Comparison of ENCODE assay signal across 1 cellular context in the genomic region with DNA sequence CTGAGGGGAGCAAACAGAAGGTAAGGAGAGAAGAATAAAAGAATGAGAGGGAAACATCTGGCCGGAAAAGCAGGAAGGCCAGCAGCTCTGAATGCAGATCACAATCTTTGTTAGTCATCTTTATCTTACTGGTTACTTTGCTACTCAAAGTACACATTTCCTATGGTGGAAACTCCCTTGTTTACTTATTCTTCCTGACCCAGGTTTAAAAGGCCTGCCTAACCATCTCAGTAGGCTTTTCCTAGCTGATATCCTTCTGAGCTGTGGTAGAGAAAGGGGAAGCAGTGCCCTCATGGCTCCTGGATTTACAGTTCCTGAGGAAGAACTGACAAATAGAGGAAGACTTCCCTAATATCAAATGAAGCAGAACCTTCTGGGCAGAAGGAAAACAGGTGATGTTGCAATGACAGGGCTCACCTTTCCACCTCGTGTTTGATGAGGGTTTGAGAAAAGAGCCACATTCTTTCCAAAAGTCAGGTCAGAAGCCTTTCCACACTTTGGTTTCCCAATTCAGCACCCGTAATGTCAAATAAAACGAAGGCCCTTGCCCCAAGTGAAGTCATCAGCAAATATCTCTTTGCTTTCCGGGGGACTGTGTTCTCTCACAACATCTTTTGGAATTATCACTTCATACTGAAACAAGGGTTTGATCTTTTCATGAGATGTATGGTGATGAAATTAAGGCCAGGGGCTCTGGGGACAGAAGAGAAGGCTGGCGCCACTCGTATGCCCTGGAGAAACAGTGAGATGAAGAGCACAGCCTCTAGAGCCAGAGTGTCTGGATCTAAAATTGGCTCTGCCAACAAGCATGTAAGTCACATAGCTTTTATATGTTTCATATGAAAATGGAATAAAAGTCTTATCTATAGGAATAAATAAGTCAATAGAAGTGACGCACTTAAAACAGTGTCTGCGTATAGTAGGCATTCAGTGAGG.
TF ChIP-seq lines count a peak whose summit lies in the region.

No MANE protein-coding gene starts in this region.

TF ChIP-seq in HepG2, 621 proteins besides CTCF, POLR2A, EP300 and RAD21 (continued from another document and continues in another):
- TF ChIP-seq, protein P1, sequence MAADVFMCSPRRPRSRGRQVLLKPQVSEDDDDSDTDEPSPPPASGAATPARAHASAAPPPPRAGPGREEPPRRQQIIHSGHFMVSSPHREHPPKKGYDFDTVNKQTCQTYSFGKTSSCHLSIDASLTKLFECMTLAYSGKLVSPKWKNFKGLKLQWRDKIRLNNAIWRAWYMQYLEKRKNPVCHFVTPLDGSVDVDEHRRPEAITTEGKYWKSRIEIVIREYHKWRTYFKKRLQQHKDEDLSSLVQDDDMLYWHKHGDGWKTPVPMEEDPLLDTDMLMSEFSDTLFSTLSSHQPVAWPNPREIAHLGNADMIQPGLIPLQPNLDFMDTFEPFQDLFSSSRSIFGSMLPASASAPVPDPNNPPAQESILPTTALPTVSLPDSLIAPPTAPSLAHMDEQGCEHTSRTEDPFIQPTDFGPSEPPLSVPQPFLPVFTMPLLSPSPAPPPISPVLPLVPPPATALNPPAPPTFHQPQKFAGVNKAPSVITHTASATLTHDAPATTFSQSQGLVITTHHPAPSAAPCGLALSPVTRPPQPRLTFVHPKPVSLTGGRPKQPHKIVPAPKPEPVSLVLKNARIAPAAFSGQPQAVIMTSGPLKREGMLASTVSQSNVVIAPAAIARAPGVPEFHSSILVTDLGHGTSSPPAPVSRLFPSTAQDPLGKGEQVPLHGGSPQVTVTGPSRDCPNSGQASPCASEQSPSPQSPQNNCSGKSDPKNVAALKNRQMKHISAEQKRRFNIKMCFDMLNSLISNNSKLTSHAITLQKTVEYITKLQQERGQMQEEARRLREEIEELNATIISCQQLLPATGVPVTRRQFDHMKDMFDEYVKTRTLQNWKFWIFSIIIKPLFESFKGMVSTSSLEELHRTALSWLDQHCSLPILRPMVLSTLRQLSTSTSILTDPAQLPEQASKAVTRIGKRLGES (CRISPR knock-in tag; IDR thresholded peaks at IDR 0.05; ENCODE audit: borderline replicate concordance), result peak; percentile 89
- TF ChIP-seq ESRRA (CRISPR knock-in tag; IDR thresholded peaks at IDR 0.05; ENCODE audit: low read depth), result peak; percentile 70; the same call in 1 of the 2 replicates
- no peak for TF ChIP-seq AGO1 (IDR thresholded peaks at IDR 0.05; ENCODE audit: low read depth, low read length, poor library complexity, severe bottlenecking)
- no peak for TF ChIP-seq TBL1XR1 (IDR thresholded peaks at IDR 0.05; ENCODE audit: borderline replicate concordance, low read length, partially characterized antibody)
- no peak for TF ChIP-seq EED (CRISPR knock-in tag; IDR thresholded peaks at IDR 0.05)
- peak; percentile 40; the same call in 1 of the 2 replicates for TF ChIP-seq ZNF709 (CRISPR knock-in tag; IDR thresholded peaks at IDR 0.05)
- TF ChIP-seq, protein P2, sequence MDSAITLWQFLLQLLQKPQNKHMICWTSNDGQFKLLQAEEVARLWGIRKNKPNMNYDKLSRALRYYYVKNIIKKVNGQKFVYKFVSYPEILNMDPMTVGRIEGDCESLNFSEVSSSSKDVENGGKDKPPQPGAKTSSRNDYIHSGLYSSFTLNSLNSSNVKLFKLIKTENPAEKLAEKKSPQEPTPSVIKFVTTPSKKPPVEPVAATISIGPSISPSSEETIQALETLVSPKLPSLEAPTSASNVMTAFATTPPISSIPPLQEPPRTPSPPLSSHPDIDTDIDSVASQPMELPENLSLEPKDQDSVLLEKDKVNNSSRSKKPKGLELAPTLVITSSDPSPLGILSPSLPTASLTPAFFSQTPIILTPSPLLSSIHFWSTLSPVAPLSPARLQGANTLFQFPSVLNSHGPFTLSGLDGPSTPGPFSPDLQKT (CRISPR knock-in tag; IDR thresholded peaks at IDR 0.05; ENCODE audit: borderline replicate concordance), result no peak
- TF ChIP-seq ZKSCAN8 (CRISPR knock-in tag; IDR thresholded peaks at IDR 0.05; ENCODE audit: borderline replicate concordance), result peak; percentile 69
- no peak for TF ChIP-seq SNRNP70 (IDR thresholded peaks at IDR 0.05; ENCODE audit: low read depth, low read length)
- TF ChIP-seq, protein P3, sequence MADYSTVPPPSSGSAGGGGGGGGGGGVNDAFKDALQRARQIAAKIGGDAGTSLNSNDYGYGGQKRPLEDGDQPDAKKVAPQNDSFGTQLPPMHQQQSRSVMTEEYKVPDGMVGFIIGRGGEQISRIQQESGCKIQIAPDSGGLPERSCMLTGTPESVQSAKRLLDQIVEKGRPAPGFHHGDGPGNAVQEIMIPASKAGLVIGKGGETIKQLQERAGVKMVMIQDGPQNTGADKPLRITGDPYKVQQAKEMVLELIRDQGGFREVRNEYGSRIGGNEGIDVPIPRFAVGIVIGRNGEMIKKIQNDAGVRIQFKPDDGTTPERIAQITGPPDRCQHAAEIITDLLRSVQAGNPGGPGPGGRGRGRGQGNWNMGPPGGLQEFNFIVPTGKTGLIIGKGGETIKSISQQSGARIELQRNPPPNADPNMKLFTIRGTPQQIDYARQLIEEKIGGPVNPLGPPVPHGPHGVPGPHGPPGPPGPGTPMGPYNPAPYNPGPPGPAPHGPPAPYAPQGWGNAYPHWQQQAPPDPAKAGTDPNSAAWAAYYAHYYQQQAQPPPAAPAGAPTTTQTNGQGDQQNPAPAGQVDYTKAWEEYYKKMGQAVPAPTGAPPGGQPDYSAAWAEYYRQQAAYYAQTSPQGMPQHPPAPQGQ (CRISPR knock-in tag; IDR thresholded peaks at IDR 0.05; ENCODE audit: borderline replicate concordance), result no peak
- TF ChIP-seq ZSCAN22 (CRISPR knock-in tag; IDR thresholded peaks at IDR 0.05), result no peak
- TF ChIP-seq, protein P4, sequence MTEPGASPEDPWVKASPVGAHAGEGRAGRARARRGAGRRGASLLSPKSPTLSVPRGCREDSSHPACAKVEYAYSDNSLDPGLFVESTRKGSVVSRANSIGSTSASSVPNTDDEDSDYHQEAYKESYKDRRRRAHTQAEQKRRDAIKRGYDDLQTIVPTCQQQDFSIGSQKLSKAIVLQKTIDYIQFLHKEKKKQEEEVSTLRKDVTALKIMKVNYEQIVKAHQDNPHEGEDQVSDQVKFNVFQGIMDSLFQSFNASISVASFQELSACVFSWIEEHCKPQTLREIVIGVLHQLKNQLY (CRISPR knock-in tag; IDR thresholded peaks at IDR 0.05), result peak; percentile 83
- TF ChIP-seq KDM2A (CRISPR knock-in tag; IDR thresholded peaks at IDR 0.05; ENCODE audit: borderline replicate concordance, low read depth), result peak; percentile 19; the same call in 1 of the 2 replicates
- TF ChIP-seq NFE2L2 (IDR thresholded peaks at IDR 0.05; ENCODE audit: low read length), result no peak
- no peak for TF ChIP-seq MATR3 (CRISPR knock-in tag; IDR thresholded peaks at IDR 0.05)
- TF ChIP-seq, protein P5, sequence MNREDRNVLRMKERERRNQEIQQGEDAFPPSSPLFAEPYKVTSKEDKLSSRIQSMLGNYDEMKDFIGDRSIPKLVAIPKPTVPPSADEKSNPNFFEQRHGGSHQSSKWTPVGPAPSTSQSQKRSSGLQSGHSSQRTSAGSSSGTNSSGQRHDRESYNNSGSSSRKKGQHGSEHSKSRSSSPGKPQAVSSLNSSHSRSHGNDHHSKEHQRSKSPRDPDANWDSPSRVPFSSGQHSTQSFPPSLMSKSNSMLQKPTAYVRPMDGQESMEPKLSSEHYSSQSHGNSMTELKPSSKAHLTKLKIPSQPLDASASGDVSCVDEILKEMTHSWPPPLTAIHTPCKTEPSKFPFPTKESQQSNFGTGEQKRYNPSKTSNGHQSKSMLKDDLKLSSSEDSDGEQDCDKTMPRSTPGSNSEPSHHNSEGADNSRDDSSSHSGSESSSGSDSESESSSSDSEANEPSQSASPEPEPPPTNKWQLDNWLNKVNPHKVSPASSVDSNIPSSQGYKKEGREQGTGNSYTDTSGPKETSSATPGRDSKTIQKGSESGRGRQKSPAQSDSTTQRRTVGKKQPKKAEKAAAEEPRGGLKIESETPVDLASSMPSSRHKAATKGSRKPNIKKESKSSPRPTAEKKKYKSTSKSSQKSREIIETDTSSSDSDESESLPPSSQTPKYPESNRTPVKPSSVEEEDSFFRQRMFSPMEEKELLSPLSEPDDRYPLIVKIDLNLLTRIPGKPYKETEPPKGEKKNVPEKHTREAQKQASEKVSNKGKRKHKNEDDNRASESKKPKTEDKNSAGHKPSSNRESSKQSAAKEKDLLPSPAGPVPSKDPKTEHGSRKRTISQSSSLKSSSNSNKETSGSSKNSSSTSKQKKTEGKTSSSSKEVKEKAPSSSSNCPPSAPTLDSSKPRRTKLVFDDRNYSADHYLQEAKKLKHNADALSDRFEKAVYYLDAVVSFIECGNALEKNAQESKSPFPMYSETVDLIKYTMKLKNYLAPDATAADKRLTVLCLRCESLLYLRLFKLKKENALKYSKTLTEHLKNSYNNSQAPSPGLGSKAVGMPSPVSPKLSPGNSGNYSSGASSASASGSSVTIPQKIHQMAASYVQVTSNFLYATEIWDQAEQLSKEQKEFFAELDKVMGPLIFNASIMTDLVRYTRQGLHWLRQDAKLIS (CRISPR knock-in tag; IDR thresholded peaks at IDR 0.05), result peak; percentile 44; the same call in 1 of the 2 replicates
- peak; percentile 93 for TF ChIP-seq PHF21A (CRISPR knock-in tag; IDR thresholded peaks at IDR 0.05)
- TF ChIP-seq, protein P6, sequence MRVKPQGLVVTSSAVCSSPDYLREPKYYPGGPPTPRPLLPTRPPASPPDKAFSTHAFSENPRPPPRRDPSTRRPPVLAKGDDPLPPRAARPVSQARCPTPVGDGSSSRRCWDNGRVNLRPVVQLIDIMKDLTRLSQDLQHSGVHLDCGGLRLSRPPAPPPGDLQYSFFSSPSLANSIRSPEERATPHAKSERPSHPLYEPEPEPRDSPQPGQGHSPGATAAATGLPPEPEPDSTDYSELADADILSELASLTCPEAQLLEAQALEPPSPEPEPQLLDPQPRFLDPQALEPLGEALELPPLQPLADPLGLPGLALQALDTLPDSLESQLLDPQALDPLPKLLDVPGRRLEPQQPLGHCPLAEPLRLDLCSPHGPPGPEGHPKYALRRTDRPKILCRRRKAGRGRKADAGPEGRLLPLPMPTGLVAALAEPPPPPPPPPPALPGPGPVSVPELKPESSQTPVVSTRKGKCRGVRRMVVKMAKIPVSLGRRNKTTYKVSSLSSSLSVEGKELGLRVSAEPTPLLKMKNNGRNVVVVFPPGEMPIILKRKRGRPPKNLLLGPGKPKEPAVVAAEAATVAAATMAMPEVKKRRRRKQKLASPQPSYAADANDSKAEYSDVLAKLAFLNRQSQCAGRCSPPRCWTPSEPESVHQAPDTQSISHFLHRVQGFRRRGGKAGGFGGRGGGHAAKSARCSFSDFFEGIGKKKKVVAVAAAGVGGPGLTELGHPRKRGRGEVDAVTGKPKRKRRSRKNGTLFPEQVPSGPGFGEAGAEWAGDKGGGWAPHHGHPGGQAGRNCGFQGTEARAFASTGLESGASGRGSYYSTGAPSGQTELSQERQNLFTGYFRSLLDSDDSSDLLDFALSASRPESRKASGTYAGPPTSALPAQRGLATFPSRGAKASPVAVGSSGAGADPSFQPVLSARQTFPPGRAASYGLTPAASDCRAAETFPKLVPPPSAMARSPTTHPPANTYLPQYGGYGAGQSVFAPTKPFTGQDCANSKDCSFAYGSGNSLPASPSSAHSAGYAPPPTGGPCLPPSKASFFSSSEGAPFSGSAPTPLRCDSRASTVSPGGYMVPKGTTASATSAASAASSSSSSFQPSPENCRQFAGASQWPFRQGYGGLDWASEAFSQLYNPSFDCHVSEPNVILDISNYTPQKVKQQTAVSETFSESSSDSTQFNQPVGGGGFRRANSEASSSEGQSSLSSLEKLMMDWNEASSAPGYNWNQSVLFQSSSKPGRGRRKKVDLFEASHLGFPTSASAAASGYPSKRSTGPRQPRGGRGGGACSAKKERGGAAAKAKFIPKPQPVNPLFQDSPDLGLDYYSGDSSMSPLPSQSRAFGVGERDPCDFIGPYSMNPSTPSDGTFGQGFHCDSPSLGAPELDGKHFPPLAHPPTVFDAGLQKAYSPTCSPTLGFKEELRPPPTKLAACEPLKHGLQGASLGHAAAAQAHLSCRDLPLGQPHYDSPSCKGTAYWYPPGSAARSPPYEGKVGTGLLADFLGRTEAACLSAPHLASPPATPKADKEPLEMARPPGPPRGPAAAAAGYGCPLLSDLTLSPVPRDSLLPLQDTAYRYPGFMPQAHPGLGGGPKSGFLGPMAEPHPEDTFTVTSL (CRISPR knock-in tag; IDR thresholded peaks at IDR 0.05; ENCODE audit: borderline replicate concordance), result peak; percentile 96
- TF ChIP-seq ETV6 (CRISPR knock-in tag; conservative IDR thresholded peaks at IDR 0.05), result peak; percentile 87; the same call in 1 of the 2 replicates
- TF ChIP-seq SP4 (CRISPR knock-in tag; IDR thresholded peaks at IDR 0.05), result no peak; the same call in 1 of the 2 replicates
- 0 out of 2 replicates have a peak, but pooled peaks have one; percentile 59 for TF ChIP-seq EHMT2 (IDR thresholded peaks at IDR 0.05; ENCODE audit: borderline replicate concordance, low read depth, low read length)
- TF ChIP-seq, protein P7, sequence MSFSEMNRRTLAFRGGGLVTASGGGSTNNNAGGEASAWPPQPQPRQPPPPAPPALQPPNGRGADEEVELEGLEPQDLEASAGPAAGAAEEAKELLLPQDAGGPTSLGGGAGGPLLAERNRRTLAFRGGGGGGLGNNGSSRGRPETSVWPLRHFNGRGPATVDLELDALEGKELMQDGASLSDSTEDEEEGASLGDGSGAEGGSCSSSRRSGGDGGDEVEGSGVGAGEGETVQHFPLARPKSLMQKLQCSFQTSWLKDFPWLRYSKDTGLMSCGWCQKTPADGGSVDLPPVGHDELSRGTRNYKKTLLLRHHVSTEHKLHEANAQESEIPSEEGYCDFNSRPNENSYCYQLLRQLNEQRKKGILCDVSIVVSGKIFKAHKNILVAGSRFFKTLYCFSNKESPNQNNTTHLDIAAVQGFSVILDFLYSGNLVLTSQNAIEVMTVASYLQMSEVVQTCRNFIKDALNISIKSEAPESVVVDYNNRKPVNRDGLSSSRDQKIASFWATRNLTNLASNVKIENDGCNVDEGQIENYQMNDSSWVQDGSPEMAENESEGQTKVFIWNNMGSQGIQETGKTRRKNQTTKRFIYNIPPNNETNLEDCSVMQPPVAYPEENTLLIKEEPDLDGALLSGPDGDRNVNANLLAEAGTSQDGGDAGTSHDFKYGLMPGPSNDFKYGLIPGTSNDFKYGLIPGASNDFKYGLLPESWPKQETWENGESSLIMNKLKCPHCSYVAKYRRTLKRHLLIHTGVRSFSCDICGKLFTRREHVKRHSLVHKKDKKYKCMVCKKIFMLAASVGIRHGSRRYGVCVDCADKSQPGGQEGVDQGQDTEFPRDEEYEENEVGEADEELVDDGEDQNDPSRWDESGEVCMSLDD (CRISPR knock-in tag; IDR thresholded peaks at IDR 0.05; ENCODE audit: borderline replicate concordance), result 0 out of 2 replicates have a peak, but pooled peaks have one; percentile 62
- TF ChIP-seq ZNF317 (CRISPR knock-in tag; IDR thresholded peaks at IDR 0.05), result peak; percentile 90
- TF ChIP-seq JUNB (CRISPR knock-in tag; IDR thresholded peaks at IDR 0.05; ENCODE audit: borderline replicate concordance), result peak; percentile 47; the same call in 1 of the 2 replicates
- 0 out of 2 replicates have a peak, but pooled peaks have one; percentile 39 for TF ChIP-seq ZNF777 (CRISPR knock-in tag; IDR thresholded peaks at IDR 0.05)
- TF ChIP-seq ZNF430 (CRISPR knock-in tag; IDR thresholded peaks at IDR 0.05), result peak; percentile 13; the same call in 1 of the 2 replicates
- TF ChIP-seq MYC (CRISPR knock-in tag; IDR thresholded peaks at IDR 0.05; ENCODE audit: borderline replicate concordance), result peak; percentile 47; the same call in 1 of the 2 replicates
- no peak for TF ChIP-seq ZNF557 (CRISPR knock-in tag; IDR thresholded peaks at IDR 0.05)
- peak; percentile 91 for TF ChIP-seq SOX5 (CRISPR knock-in tag; IDR thresholded peaks at IDR 0.05; ENCODE audit: borderline replicate concordance)
- TF ChIP-seq ZNF20 (CRISPR knock-in tag; IDR thresholded peaks at IDR 0.05), result peak; percentile 38; the same call in 1 of the 2 replicates
- TF ChIP-seq ZNF44 (CRISPR knock-in tag; IDR thresholded peaks at IDR 0.05), result no peak
- TF ChIP-seq, protein P8, sequence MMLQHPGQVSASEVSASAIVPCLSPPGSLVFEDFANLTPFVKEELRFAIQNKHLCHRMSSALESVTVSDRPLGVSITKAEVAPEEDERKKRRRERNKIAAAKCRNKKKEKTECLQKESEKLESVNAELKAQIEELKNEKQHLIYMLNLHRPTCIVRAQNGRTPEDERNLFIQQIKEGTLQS (CRISPR knock-in tag; IDR thresholded peaks at IDR 0.05), result peak; percentile 77
- peak; percentile 39; the same call in 1 of the 2 replicates for TF ChIP-seq ZNF501 (CRISPR knock-in tag; IDR thresholded peaks at IDR 0.05)
